Comparison of ENCODE assay signal across 1 cellular context in genomic region chr15:74373056-74373650, GRCh38.
TF ChIP-seq lines count a peak whose summit lies in the region.

No MANE protein-coding gene starts in this region.

TF ChIP-seq in K562, 482 proteins besides CTCF, POLR2A, EP300 and RAD21 (continued from another document):
- no peak for TF ChIP-seq ZHX1 (conservative IDR thresholded peaks at IDR 0.05; ENCODE audit: low read length)
